Comparison of ENCODE assay signal across 1 cellular context in genomic region chr10:102853944-102854694, GRCh38.
TF ChIP-seq lines count a peak whose summit lies in the region.

TSS of gene BORCS7 (plus strand) at chr10:102854259. CDS start at chr10:102854287, 28 bp downstream.

TF ChIP-seq in HepG2, 621 proteins besides CTCF, POLR2A, EP300 and RAD21 (continued from another document and continues in another):
- TF ChIP-seq PAXIP1 (CRISPR knock-in tag; conservative IDR thresholded peaks at IDR 0.05) (peak; percentile 87), CEBPG (CRISPR knock-in tag; IDR thresholded peaks at IDR 0.05) (peak; percentile 63; the same call in 1 of the 2 replicates), SUZ12 (IDR thresholded peaks at IDR 0.05; ENCODE audit: low read depth, low read length) (peak; percentile 59; the same call in 1 of the 2 replicates), SALL1 (CRISPR knock-in tag; IDR thresholded peaks at IDR 0.05) (peak; percentile 96), CSRNP2 (CRISPR knock-in tag; conservative IDR thresholded peaks at IDR 0.05; ENCODE audit: low read depth) (no peak), UBTF (CRISPR knock-in tag; IDR thresholded peaks at IDR 0.05) (peak; percentile 59), ZNF234 (CRISPR knock-in tag; conservative IDR thresholded peaks at IDR 0.05) (no peak), ZNF331 (CRISPR knock-in tag; IDR thresholded peaks at IDR 0.05) (peak; percentile 78; the same call in 1 of the 2 replicates), ZHX1 (CRISPR knock-in tag; IDR thresholded peaks at IDR 0.05; ENCODE audit: low read depth) (peak; percentile 86), KLF16 (CRISPR knock-in tag; IDR thresholded peaks at IDR 0.05) (peak in 1 of 2 experiments; percentile 83; a peak in 2 of 4 replicates), PAWR (CRISPR knock-in tag; IDR thresholded peaks at IDR 0.05; ENCODE audit: borderline replicate concordance) (no peak), ZBED4 (CRISPR knock-in tag; IDR thresholded peaks at IDR 0.05; ENCODE audit: borderline replicate concordance) (no peak), ZNF280B (CRISPR knock-in tag; IDR thresholded peaks at IDR 0.05; ENCODE audit: borderline replicate concordance) (peak; percentile 90), ARID2 (CRISPR knock-in tag; IDR thresholded peaks at IDR 0.05; ENCODE audit: borderline replicate concordance) (no peak), HNF4G (IDR thresholded peaks at IDR 0.05; ENCODE audit: borderline replicate concordance, low read depth, low read length) (peak; percentile 87; the same call in 1 of the 2 replicates), HNF4G (CRISPR knock-in tag; IDR thresholded peaks at IDR 0.05; ENCODE audit: borderline replicate concordance, low read depth) (peak; percentile 92; the same call in 1 of the 2 replicates), IRF9 (CRISPR knock-in tag; IDR thresholded peaks at IDR 0.05; ENCODE audit: borderline replicate concordance) (peak; percentile 88; the same call in 1 of the 2 replicates), PATZ1 (CRISPR knock-in tag; IDR thresholded peaks at IDR 0.05) (peak; percentile 27; the same call in 1 of the 2 replicates), ZBTB42 (CRISPR knock-in tag; IDR thresholded peaks at IDR 0.05) (no peak), KLF12 (CRISPR knock-in tag; IDR thresholded peaks at IDR 0.05; ENCODE audit: borderline replicate concordance) (peak; percentile 78; the same call in 1 of the 2 replicates), HOXD1 (CRISPR knock-in tag; IDR thresholded peaks at IDR 0.05) (peak; percentile 91), ZNF652 (CRISPR knock-in tag; IDR thresholded peaks at IDR 0.05; ENCODE audit: borderline replicate concordance, low read depth) (peak; percentile 42; the same call in 1 of the 2 replicates), HOXA9 (CRISPR knock-in tag; IDR thresholded peaks at IDR 0.05; ENCODE audit: borderline replicate concordance) (no peak), DDIT3 (CRISPR knock-in tag; IDR thresholded peaks at IDR 0.05) (no peak), KMT2B (CRISPR knock-in tag; IDR thresholded peaks at IDR 0.05) (peak; percentile 93), SP140L (CRISPR knock-in tag; IDR thresholded peaks at IDR 0.05; ENCODE audit: borderline replicate concordance) (no peak), NFE2L2 (IDR thresholded peaks at IDR 0.05; ENCODE audit: low read length) (no peak), NFKBIZ (CRISPR knock-in tag; IDR thresholded peaks at IDR 0.05) (peak; percentile 88), NR2C2 (CRISPR knock-in tag; IDR thresholded peaks at IDR 0.05; ENCODE audit: borderline replicate concordance) (peak; percentile 90), DRAP1 (CRISPR knock-in tag; IDR thresholded peaks at IDR 0.05) (peak; percentile 80)
